1 cellular context compared by ENCODE assay signal in genomic region chr7:149232362-149232761, GRCh38.
TF ChIP-seq lines count a peak whose summit lies in the region.

No MANE protein-coding gene starts in this region.

TF ChIP-seq in HCT116, 20 proteins besides CTCF, POLR2A, EP300 and RAD21:
- no peak for TF ChIP-seq YY1 (IDR thresholded peaks at IDR 0.05; ENCODE audit: extremely low read depth, insufficient replicate concordance, low read depth, low read length)
